ENCODE assay signal across 14 cellular contexts in the genomic region with DNA sequence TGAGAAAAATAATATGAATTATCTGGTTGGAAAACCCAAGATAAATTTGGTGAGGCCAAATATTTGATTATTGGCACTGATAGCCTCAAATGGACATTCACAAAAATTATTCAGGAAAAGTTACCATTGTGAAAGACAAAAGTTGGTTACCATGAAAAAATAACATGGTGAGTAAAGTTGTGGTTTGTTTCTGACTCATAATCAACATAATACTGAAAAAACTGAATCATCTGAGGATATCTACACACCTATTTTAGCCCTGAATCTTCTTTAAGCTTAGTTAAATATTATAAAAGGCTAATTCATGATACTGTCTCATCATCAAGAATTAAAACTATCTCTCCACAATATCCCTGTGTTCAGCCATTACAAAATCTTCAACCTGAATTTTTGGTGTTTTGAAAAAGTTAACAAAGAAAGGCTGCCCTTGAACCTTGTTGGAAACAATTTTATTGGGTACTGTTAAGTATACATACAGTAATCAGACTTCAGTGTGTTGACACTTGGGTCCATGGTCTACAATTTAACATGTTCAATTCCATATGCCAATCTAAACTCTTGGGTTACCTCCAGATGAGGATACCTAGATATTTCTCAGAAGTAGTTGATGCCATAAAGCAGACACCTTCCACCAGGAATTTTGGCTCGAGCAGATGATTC.
DNase-seq lines count a peak whose midpoint lies in the region; ATAC-seq, FAIRE-seq and TF ChIP-seq lines count a peak whose summit lies in the region.
"Had no signal": no experiment of that assay in that cellular context is flagged by ENCODE, and none has a peak within 500 bp of the region (broad histone marks: within the 10 kb centered on the region; RNA-seq: fewer than 3 reads in every experiment).

No MANE protein-coding gene starts in this region.

- H3K4me3 Mint-ChIP-seq in activated T-cell treated with anti-CD3 and anti-CD28 coated beads, Interleukin-2, amount 50 U/mL, for 72 hours = no peak overlapping the region
- H3K4me3 Mint-ChIP-seq: stimulated activated naive CD8-positive, alpha-beta T cell treated with anti-CD3 and anti-CD28 coated beads, Interleukin-15, Interleukin-2, amounts not matched to agents 100 ng/mL and 50 ng/mL, for 24 hours had no signal

- no peak for TF ChIP-seq CTCF in spleen (IDR thresholded peaks at IDR 0.05 in 8 of 11, conservative IDR thresholded peaks at IDR 0.05 in 3 of 11)

- no peaks in the 10 kb centered on the region for H3K27me3 ChIP-seq in spleen (replicated peaks in 1 of 7)

- intact Hi-C loops in spleen (cut with DNase I; ENCODE audit: low total_unique reads) = no loop called here

- no peak overlapping the region for H3K27ac Mint-ChIP-seq in activated T-cell treated with anti-CD3 and anti-CD28 coated beads, Interleukin-2, amount 50 U/mL, for 72 hours
- H3K27ac Mint-ChIP-seq: stimulated activated naive CD8-positive, alpha-beta T cell treated with anti-CD3 and anti-CD28 coated beads, Interleukin-15, Interleukin-2, amounts not matched to agents 100 ng/mL and 50 ng/mL, for 24 hours had no signal

- H3K4me1 ChIP-seq in spleen = no peaks in the 10 kb centered on the region

- H3K4me1 Mint-ChIP-seq in activated T-cell treated with anti-CD3 and anti-CD28 coated beads, Interleukin-2, amount 50 U/mL, for 72 hours (ENCODE audit: low read depth) = peaks cover 14% of the 10 kb centered on the region

- no peak for FAIRE-seq in frontal cortex (lab: Jason Lieb, UNC)

- ATAC-seq in activated T-cell treated with anti-CD3 and anti-CD28 coated beads, Interleukin-2, amount 50 U/mL, for 72 hours (replicated peaks in 1 of 2) = peak; percentile 70 to 81
- ATAC-seq in HG02798 (IDR thresholded peaks at IDR 0.05; ENCODE audit: poor library complexity, unreplicated experiment) (peak; percentile 76), HG03571 (IDR thresholded peaks at IDR 0.05; ENCODE audit: unreplicated experiment) (peak; percentile 99)
- ATAC-seq in stimulated activated naive CD8-positive, alpha-beta T cell treated with anti-CD3 and anti-CD28 coated beads, Interleukin-15, Interleukin-2, amounts not matched to agents 100 U/mL and 50 U/mL, for 24 hours = peak; percentile 46

- H3K27me3 Mint-ChIP-seq in activated T-cell treated with anti-CD3 and anti-CD28 coated beads, Interleukin-2, amount 50 U/mL, for 72 hours (ENCODE audit: low read depth) = peaks cover 18% of the 10 kb centered on the region
- H3K27me3 Mint-ChIP-seq: stimulated activated naive CD8-positive, alpha-beta T cell treated with anti-CD3 and anti-CD28 coated beads, Interleukin-15, Interleukin-2, amounts not matched to agents 100 ng/mL and 50 ng/mL, for 24 hours had no signal

- TF ChIP-seq POLR2A in spleen (IDR thresholded peaks at IDR 0.05) = no peak

- peaks cover 0 to 2% of the 10 kb centered on the region in 2 donors for H3K9me3 Mint-ChIP-seq in activated T-cell treated with anti-CD3 and anti-CD28 coated beads, Interleukin-2, amount 50 U/mL, for 72 hours
- H3K9me3 Mint-ChIP-seq: stimulated activated naive CD8-positive, alpha-beta T cell treated with anti-CD3 and anti-CD28 coated beads, Interleukin-15, Interleukin-2, amounts not matched to agents 100 ng/mL and 50 ng/mL, for 24 hours had no signal

- no peak overlapping the region for H3K4me3 ChIP-seq in spleen

- H3K36me3 Mint-ChIP-seq in activated T-cell treated with anti-CD3 and anti-CD28 coated beads, Interleukin-2, amount 50 U/mL, for 72 hours (ENCODE audit: insufficient read depth in 2 of 2) = no peaks in the 10 kb centered on the region

- WGBS in spleen, 5 donors = 64 to 92% (median 70%) methylated on average over 1 of the region's 1 CpG

- H3K9me3 ChIP-seq in spleen = no peaks in the 10 kb centered on the region

- no peaks in the 10 kb centered on the region for H3K36me3 ChIP-seq in spleen

- DNase-seq in activated T-cell treated with anti-CD3 and anti-CD28 coated beads, Interleukin-2, amount 50 U/mL, for 72 hours = no peak
- DNase-seq in activated T-cell treated with anti-CD3 and anti-CD28 coated beads, Interleukin-2, amount 50 U/mL, for 1 hour = no peak
- no peak for DNase-seq in stimulated activated naive CD8-positive, alpha-beta T cell treated with anti-CD3 and anti-CD28 coated beads, Interleukin-15, Interleukin-2, amounts not matched to agents 100 U/mL and 50 U/mL, for 24 hours
- DNase-seq in spleen = no peak
- no peak for DNase-seq in NCI-H1417 (lab: John Stamatoyannopoulos, UW)
- no peak for DNase-seq in frontal cortex (ENCODE audit: low spot score in 2 of 2)
- DNase-seq: activated CD4-positive, alpha-beta T cell treated with anti-CD3 and anti-CD28 coated beads, Interleukin-2, amount 50 U/mL, for 4 hours; GF-D8; NCI-H146; SHP77 had no signal

- H3K27ac ChIP-seq in spleen = no peak overlapping the region
- H3K27ac ChIP-seq: HL-60 had no signal

Comparison
In these comparisons a context has a peak if more than half of its experiments do, and no peak if none do; other contexts are left out.
1. ATAC-seq: peak in every context shown above with its lines; median percentile 99 in HG03571; 76 in HG02798; 76 in activated T-cell treated with anti-CD3 and anti-CD28 coated beads, Interleukin-2, amount 50 U/mL, for 72 hours; 46 in stimulated activated naive CD8-positive, alpha-beta T cell treated with anti-CD3 and anti-CD28 coated beads, Interleukin-15, Interleukin-2, amounts not matched to agents 100 U/mL and 50 U/mL, for 24 hours.